ENCODE assay signal across 1 cellular context in the genomic region with DNA sequence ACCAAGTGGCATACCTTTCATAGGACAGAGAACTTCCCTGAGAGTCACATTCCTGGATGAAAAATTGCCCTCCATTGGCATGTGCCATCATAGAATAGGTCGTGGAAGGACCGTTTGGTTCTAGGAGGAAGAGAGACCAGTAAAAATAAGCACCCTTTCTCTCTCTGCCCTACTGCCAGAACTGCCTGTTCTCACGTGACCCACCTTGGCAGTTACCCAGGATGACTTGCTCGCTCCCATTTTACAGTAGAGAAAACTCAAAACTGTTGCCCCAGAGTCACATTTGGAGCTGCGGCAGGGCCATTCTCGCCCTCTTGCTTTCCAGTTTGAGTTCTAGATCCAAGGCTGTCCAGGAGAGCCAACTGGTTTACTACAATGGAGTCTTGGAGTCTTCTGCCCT.
TF ChIP-seq lines count a peak whose summit lies in the region.

No MANE protein-coding gene starts in this region.

TF ChIP-seq in IMR-90, 13 proteins besides CTCF, POLR2A, EP300 and RAD21 (continued from another document):
- no peak for TF ChIP-seq NFE2L2 (IDR thresholded peaks at IDR 0.05; ENCODE audit: low read depth, low read length)
- TF ChIP-seq MAFK (IDR thresholded peaks at IDR 0.05; ENCODE audit: low read depth, low read length), result no peak
- TF ChIP-seq, protein P1, sequence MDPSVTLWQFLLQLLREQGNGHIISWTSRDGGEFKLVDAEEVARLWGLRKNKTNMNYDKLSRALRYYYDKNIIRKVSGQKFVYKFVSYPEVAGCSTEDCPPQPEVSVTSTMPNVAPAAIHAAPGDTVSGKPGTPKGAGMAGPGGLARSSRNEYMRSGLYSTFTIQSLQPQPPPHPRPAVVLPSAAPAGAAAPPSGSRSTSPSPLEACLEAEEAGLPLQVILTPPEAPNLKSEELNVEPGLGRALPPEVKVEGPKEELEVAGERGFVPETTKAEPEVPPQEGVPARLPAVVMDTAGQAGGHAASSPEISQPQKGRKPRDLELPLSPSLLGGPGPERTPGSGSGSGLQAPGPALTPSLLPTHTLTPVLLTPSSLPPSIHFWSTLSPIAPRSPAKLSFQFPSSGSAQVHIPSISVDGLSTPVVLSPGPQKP (IDR thresholded peaks at IDR 0.05; ENCODE audit: borderline replicate concordance, low read depth, low read length), result no peak
- no peak for TF ChIP-seq RFX5 (IDR thresholded peaks at IDR 0.05; ENCODE audit: low read depth, low read length)
- TF ChIP-seq RCOR1 (IDR thresholded peaks at IDR 0.05; ENCODE audit: insufficient replicate concordance, low read length), result no peak
- TF ChIP-seq USF2 (IDR thresholded peaks at IDR 0.05; ENCODE audit: low read depth, low read length), result peak; percentile 48; the same call in 1 of the 2 replicates
- no peak for TF ChIP-seq MAZ (IDR thresholded peaks at IDR 0.05; ENCODE audit: borderline replicate concordance, low read depth, low read length)
